20 cellular contexts compared by ENCODE assay signal in the genomic region with DNA sequence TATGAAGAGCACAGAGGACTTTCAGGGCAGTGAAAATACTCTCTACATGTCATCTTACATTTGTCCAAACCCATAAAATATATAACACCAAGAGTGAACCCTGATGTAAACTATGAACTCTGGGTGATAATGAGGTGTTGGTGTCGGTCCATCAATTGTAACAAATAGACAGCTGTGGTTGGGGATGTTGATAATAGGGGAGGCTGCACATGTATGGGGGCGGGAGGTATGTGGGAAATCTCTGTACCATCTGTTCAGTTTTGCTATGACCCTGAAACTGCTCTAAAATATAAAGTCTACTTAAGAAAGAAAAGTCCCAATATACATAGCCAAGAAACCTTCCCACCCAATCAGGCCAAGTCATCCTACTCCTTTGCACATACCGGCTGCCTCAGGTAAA.
A peak's percentile ranks its signal among the peaks of the same experiment; 100 is the strongest.
DNase-seq lines count a peak whose midpoint lies in the region; ATAC-seq and TF ChIP-seq lines count a peak whose summit lies in the region.
"Had no signal": no experiment of that assay in that cellular context is flagged by ENCODE, and none has a peak within 500 bp of the region (broad histone marks: within the 10 kb centered on the region; RNA-seq: fewer than 3 reads in every experiment).

No MANE protein-coding gene starts in this region.

- H3K4me1 Mint-ChIP-seq in T-helper 2 cell treated with Interferon-gamma antibody and Interleukin-4, amounts not matched to agents 5 μg/mL and 100 μg/mL, for 36 hours (ENCODE audit: low read depth), result no peaks in the 10 kb centered on the region
- H3K4me1 Mint-ChIP-seq: activated CD4-positive, alpha-beta memory T cell treated with anti-CD3 and anti-CD28 coated beads, Interleukin-2, amount 10 ng/mL, durations not matched to agents 7 days and 5 days; CD4-positive, alpha-beta memory T cell had no signal

- no peak overlapping the region for H3K4me3 Mint-ChIP-seq in T-helper 2 cell treated with Interferon-gamma antibody and Interleukin-4, amounts not matched to agents 5 μg/mL and 100 μg/mL, for 36 hours
- H3K4me3 Mint-ChIP-seq: activated CD4-positive, alpha-beta memory T cell treated with anti-CD3 and anti-CD28 coated beads, Interleukin-2, amount 10 ng/mL, durations not matched to agents 7 days and 5 days; CD4-positive, alpha-beta memory T cell; dendritic cell treated with granulocyte-macrophage colony-stimulating factor and Interleukin-4, amounts not matched to agents 40 ng/mL and 50 ng/mL, for 4 days had no signal

- 77 to 88% methylated on average over 3 of the region's 3 CpGs for WGBS in gastroesophageal sphincter (ENCODE audit: low coverage in 1 of 2), 2 donors
- WGBS in stomach, 5 donors, result 78 to 89% (median 87%) methylated on average over 3 of the region's 3 CpGs

- no peak overlapping the region for H3K4me3 ChIP-seq in gastroesophageal sphincter
- H3K4me3 ChIP-seq in stomach, result no peak overlapping the region
- H3K4me3 ChIP-seq: hepatocyte, lung, tibial artery had no signal

- no peaks in the 10 kb centered on the region for H3K27me3 ChIP-seq in gastroesophageal sphincter
- no peaks in the 10 kb centered on the region for H3K27me3 ChIP-seq in stomach
- H3K27me3 ChIP-seq: hepatocyte, tibial artery had no signal

- TF ChIP-seq EP300 in gastroesophageal sphincter (IDR thresholded peaks at IDR 0.05), result no peak
- TF ChIP-seq EP300 in stomach (IDR thresholded peaks at IDR 0.05), result no peak

- DNase-seq in stomach, result no peak
- DNase-seq in KBM-7, result no peak
- no peak for DNase-seq in T-helper 2 cell treated with Interferon-gamma antibody and Interleukin-4, amounts not matched to agents 5 μg/mL and 100 μg/mL, for 36 hours (ENCODE audit: low spot score)
- DNase-seq: activated CD4-positive, alpha-beta memory T cell treated with anti-CD3 and anti-CD28 coated beads, Interleukin-2, amount 10 ng/mL, durations not matched to agents 7 days and 5 days; activated gamma-delta T cell; activated T-cell treated with anti-CD3 and anti-CD28 coated beads for 4 hours; CD4-positive, alpha-beta memory T cell; MV-4-11; NCI-H187; stimulated activated naive CD4-positive, alpha-beta T cell treated with Interleukin-2 at 50 U/mL for 16 hours; T-helper 2 cell; tibial artery had no signal

- peak; percentile 43 for ATAC-seq in HG02623 (IDR thresholded peaks at IDR 0.05; ENCODE audit: unreplicated experiment)
- peak; percentile 55 for ATAC-seq in HG03045 (IDR thresholded peaks at IDR 0.05; ENCODE audit: unreplicated experiment)
- ATAC-seq in gastroesophageal sphincter, result no peak
- no peak for ATAC-seq in GM19397 (IDR thresholded peaks at IDR 0.05; ENCODE audit: unreplicated experiment)

- no peak overlapping the region for H3K27ac Mint-ChIP-seq in T-helper 2 cell treated with Interferon-gamma antibody and Interleukin-4, amounts not matched to agents 5 μg/mL and 100 μg/mL, for 36 hours
- H3K27ac Mint-ChIP-seq: activated CD4-positive, alpha-beta memory T cell treated with anti-CD3 and anti-CD28 coated beads, Interleukin-2, amount 10 ng/mL, durations not matched to agents 7 days and 5 days; CD4-positive, alpha-beta memory T cell; dendritic cell treated with granulocyte-macrophage colony-stimulating factor and Interleukin-4, amounts not matched to agents 40 ng/mL and 50 ng/mL, for 4 days had no signal

- H3K36me3 ChIP-seq in gastroesophageal sphincter (no peaks in the 10 kb centered on the region), stomach (no peaks in the 10 kb centered on the region)
- H3K36me3 ChIP-seq: tibial artery had no signal

- no peaks in the 10 kb centered on the region for H3K9me3 Mint-ChIP-seq in T-helper 2 cell treated with Interferon-gamma antibody and Interleukin-4, amounts not matched to agents 5 μg/mL and 100 μg/mL, for 36 hours
- H3K9me3 Mint-ChIP-seq: activated CD4-positive, alpha-beta memory T cell treated with anti-CD3 and anti-CD28 coated beads, Interleukin-2, amount 10 ng/mL, durations not matched to agents 7 days and 5 days; dendritic cell treated with granulocyte-macrophage colony-stimulating factor and Interleukin-4, amounts not matched to agents 40 ng/mL and 50 ng/mL, for 4 days had no signal

- H3K27ac ChIP-seq in gastroesophageal sphincter, result peak overlapping the region; percentile 74 to 85 (median 81)
- H3K27ac ChIP-seq in stomach, result peak overlapping the region in 3 of 5 donors; percentile 40 to 55 (median 43)
- H3K27ac ChIP-seq: hepatocyte, KMS-11, tibial artery had no signal

- H3K36me3 Mint-ChIP-seq in T-helper 2 cell treated with Interferon-gamma antibody and Interleukin-4, amounts not matched to agents 5 μg/mL and 100 μg/mL, for 36 hours (ENCODE audit: low read depth), result no peaks in the 10 kb centered on the region
- H3K36me3 Mint-ChIP-seq: CD4-positive, alpha-beta memory T cell had no signal

- no peak for TF ChIP-seq CTCF in gastroesophageal sphincter (IDR thresholded peaks at IDR 0.05)
- no peak for TF ChIP-seq CTCF in stomach (IDR thresholded peaks at IDR 0.05)

- H3K9me3 ChIP-seq in gastroesophageal sphincter (no peaks in the 10 kb centered on the region), stomach (no peaks in the 10 kb centered on the region)
- H3K9me3 ChIP-seq: tibial artery had no signal

- intact Hi-C loops in stomach (cut with DNase I; ENCODE audit: low total_unique reads), result no loop called here

- H3K27me3 Mint-ChIP-seq in T-helper 2 cell treated with Interferon-gamma antibody and Interleukin-4, amounts not matched to agents 5 μg/mL and 100 μg/mL, for 36 hours (ENCODE audit: low read depth), result peaks cover 22% of the 10 kb centered on the region
- H3K27me3 Mint-ChIP-seq: dendritic cell treated with granulocyte-macrophage colony-stimulating factor and Interleukin-4, amounts not matched to agents 40 ng/mL and 50 ng/mL, for 4 days had no signal

- TF ChIP-seq POLR2A in gastroesophageal sphincter (IDR thresholded peaks at IDR 0.05) (no peak), stomach (IDR thresholded peaks at IDR 0.05) (no peak)

- in situ Hi-C loops in KBM-7 (cut with MboI; ENCODE audit: low pct_unique_long_range_greater_than_20kb, low sequenced_read_pairs), result no loop called here

- peaks cover 0 to 67% (median 8%) of the 10 kb centered on the region in 3 donors for H3K4me1 ChIP-seq in gastroesophageal sphincter
- peaks cover 0 to 8% (median 2%) of the 10 kb centered on the region in 4 donors for H3K4me1 ChIP-seq in stomach
- H3K4me1 ChIP-seq: tibial artery had no signal

Comparison
In these comparisons a context has a peak if more than half of its experiments do, and no peak if none do; other contexts are left out.
1. ATAC-seq: peak in HG02623 (single experiment) and HG03045 (single experiment); none in gastroesophageal sphincter (single experiment) and GM19397 (single experiment).